24 cellular contexts compared by ENCODE assay signal in the genomic region with DNA sequence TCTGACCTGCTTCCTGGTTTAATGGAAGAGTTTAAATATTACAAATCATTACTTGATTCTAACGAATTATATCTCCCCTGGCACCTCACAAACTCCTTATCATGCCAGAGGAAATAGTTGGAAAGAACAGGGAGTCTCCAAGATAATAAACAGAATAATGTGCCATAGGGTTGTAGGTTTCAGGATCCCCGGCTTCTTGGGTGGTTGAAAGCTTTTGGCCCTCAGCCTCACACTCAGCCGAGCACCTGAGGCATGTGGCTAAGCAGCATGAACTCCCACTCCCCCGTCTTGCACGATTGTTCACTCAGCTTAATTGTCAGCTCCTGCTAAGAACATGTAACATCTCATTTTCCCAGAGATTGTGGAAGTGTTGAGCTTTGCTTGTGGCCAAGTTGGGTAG.
"Had no signal": no experiment of that assay in that cellular context is flagged by ENCODE, and none has a peak within 500 bp of the region (broad histone marks: within the 10 kb centered on the region; RNA-seq: fewer than 3 reads in every experiment).

No MANE protein-coding gene starts in this region.

- H3K79me2 ChIP-seq: hepatocyte had no signal

- H3K27ac ChIP-seq: brain microvascular endothelial cell, esophagus muscularis mucosa, hepatocyte, left ventricle myocardium inferior, neutrophil, pancreas, psoas muscle, right atrium auricular region, skin epidermis, suprapubic skin, uterus, WERI-Rb-1 had no signal

- H3K27me3 ChIP-seq: brain microvascular endothelial cell, esophagus muscularis mucosa, hepatocyte, neutrophil, pancreas, right atrium auricular region, suprapubic skin, uterus had no signal

- H3K27me3 Mint-ChIP-seq: activated T-helper 17 cell treated with anti-CD3 and anti-CD28 coated beads, Interleukin-2, amount 50 U/mL, for 72 hours; effector memory CD8-positive, alpha-beta T cell; stimulated activated naive CD8-positive, alpha-beta T cell treated with anti-CD3 and anti-CD28 coated beads, Interleukin-15, amount 100 ng/mL, for 72 hours had no signal

- H3K9me3 ChIP-seq: esophagus muscularis mucosa, left ventricle myocardium inferior, neutrophil, pancreas, psoas muscle, right atrium auricular region, suprapubic skin, uterus had no signal

- DNase-seq: activated CD4-positive, alpha-beta T cell treated with anti-CD3 and anti-CD28 coated beads for 1 hour; activated T-cell treated with anti-CD3 and anti-CD28 coated beads, Interleukin-2, amount 50 U/mL, for 24 hours; aorta; brain microvascular endothelial cell; effector memory CD8-positive, alpha-beta T cell; glutamatergic neuron; left ventricle myocardium inferior; midbrain; natural killer cell; pancreas; psoas muscle; stimulated activated CD4-positive, alpha-beta T cell treated with anti-CD3 and anti-CD28 coated beads, Interleukin-1b, Interleukin-23, amount 100 ng/mL, for 48 hours; stimulated activated naive CD8-positive, alpha-beta T cell treated with anti-CD3 and anti-CD28 coated beads, Interleukin-15, amount 100 ng/mL, for 72 hours; trophoblast cell; uterus; WERI-Rb-1 had no signal

- ATAC-seq: activated naive CD4-positive, alpha-beta T cell treated with anti-CD3 and anti-CD28 coated beads, Interleukin-2, amount 50 U/mL, for 72 hours; activated T-helper 17 cell treated with anti-CD3 and anti-CD28 coated beads, Interleukin-2, amount 50 U/mL, for 72 hours; effector memory CD8-positive, alpha-beta T cell; natural killer cell; psoas muscle; stimulated activated naive CD8-positive, alpha-beta T cell treated with anti-CD3 and anti-CD28 coated beads, Interleukin-15, amount 100 ng/mL, for 72 hours had no signal

- H3K4me3 Mint-ChIP-seq: activated T-cell treated with anti-CD3 and anti-CD28 coated beads, Interleukin-2, amount 50 U/mL, for 24 hours; activated T-helper 17 cell treated with anti-CD3 and anti-CD28 coated beads, Interleukin-2, amount 50 U/mL, for 72 hours; effector memory CD8-positive, alpha-beta T cell; natural killer cell; stimulated activated naive CD8-positive, alpha-beta T cell treated with anti-CD3 and anti-CD28 coated beads, Interleukin-15, amount 100 ng/mL, for 72 hours had no signal

- H3K4me1 ChIP-seq: psoas muscle, suprapubic skin, uterus had no signal

- H3K4me3 ChIP-seq: esophagus muscularis mucosa, hepatocyte, left ventricle myocardium inferior, pancreas, psoas muscle, right atrium auricular region, skin epidermis, suprapubic skin, uterus had no signal

- H3K4me1 Mint-ChIP-seq: activated T-helper 17 cell treated with anti-CD3 and anti-CD28 coated beads, Interleukin-2, amount 50 U/mL, for 72 hours; natural killer cell; stimulated activated naive CD8-positive, alpha-beta T cell treated with anti-CD3 and anti-CD28 coated beads, Interleukin-15, amount 100 ng/mL, for 72 hours had no signal

- H2AFZ ChIP-seq: hepatocyte had no signal

- H3K27ac Mint-ChIP-seq: activated naive CD4-positive, alpha-beta T cell treated with anti-CD3 and anti-CD28 coated beads, Interleukin-2, amount 50 U/mL, for 72 hours; activated T-cell treated with anti-CD3 and anti-CD28 coated beads, Interleukin-2, amount 50 U/mL, for 24 hours; activated T-helper 17 cell treated with anti-CD3 and anti-CD28 coated beads, Interleukin-2, amount 50 U/mL, for 72 hours; effector memory CD8-positive, alpha-beta T cell; natural killer cell; stimulated activated naive CD8-positive, alpha-beta T cell treated with anti-CD3 and anti-CD28 coated beads, Interleukin-15, amount 100 ng/mL, for 72 hours had no signal

- H3K36me3 Mint-ChIP-seq: activated naive CD4-positive, alpha-beta T cell treated with anti-CD3 and anti-CD28 coated beads, Interleukin-2, amount 50 U/mL, for 72 hours; natural killer cell had no signal

- H3K4me2 ChIP-seq: hepatocyte had no signal

- H3K36me3 ChIP-seq: brain microvascular endothelial cell, esophagus muscularis mucosa, left ventricle myocardium inferior, neutrophil, pancreas, right atrium auricular region, suprapubic skin, uterus, WERI-Rb-1 had no signal

- H3K9me3 Mint-ChIP-seq: activated naive CD4-positive, alpha-beta T cell treated with anti-CD3 and anti-CD28 coated beads, Interleukin-2, amount 50 U/mL, for 72 hours; activated T-cell treated with anti-CD3 and anti-CD28 coated beads, Interleukin-2, amount 50 U/mL, for 24 hours had no signal
